ENCODE assay signal across 11 cellular contexts in the genomic region with DNA sequence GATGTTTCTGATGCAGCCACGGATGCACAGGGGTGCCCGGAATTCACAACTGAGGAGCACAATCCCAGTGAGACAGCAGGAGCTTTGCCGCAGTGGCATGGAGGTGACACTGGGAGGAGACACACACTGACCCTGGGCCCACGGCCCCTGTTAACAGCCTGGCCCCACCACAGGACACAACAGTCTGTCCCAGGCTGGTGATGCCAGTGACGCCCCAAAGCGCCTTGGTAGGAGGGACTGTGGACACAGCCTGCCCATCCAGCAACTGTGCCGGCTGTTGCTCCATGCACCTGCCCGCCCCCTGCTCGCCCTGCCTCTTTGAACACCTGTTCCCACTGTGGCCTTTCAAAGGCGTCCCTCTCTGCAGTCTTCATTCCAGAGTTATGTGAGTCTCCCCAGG. TPM values are rescaled to one million over a fixed set of nuclear protein-coding genes. Genes with fewer than 3 reads are reported as not detected.
DNase-seq lines count a peak whose midpoint lies in the region; ATAC-seq and TF ChIP-seq lines count a peak whose summit lies in the region.
"Had no signal": no experiment of that assay in that cellular context is flagged by ENCODE, and none has a peak within 500 bp of the region (broad histone marks: within the 10 kb centered on the region; RNA-seq: fewer than 3 reads in every experiment).

No MANE protein-coding gene starts in this region.

- H3K27ac ChIP-seq in SK-N-SH (ENCODE audit: low read depth in 2 of 2, low read length in 1 of 2): no peak overlapping the region

- H3K36me3 Mint-ChIP-seq in stimulated activated naive B cell treated with anti-CD40 and anti-IgM and Interleukin-4, amounts not matched to agents 10 μg/mL and 1 μg/mL and 100 μg/mL, for 72 hours: peaks cover 4 to 6% of the 10 kb centered on the region in 2 donors

- TF ChIP-seq CTCF in SK-N-SH (IDR thresholded peaks at IDR 0.05): no peak

- H3K9ac ChIP-seq in SK-N-SH: no peak overlapping the region

- no peaks in the 10 kb centered on the region for H3K9me2 ChIP-seq in SK-N-SH

- H3K9me3 ChIP-seq in SK-N-SH: no peaks in the 10 kb centered on the region

- no peak overlapping the region for H2AFZ ChIP-seq in SK-N-SH (ENCODE audit: low read depth)

- no peak for TF ChIP-seq EP300 in SK-N-SH (IDR thresholded peaks at IDR 0.05; ENCODE audit: borderline replicate concordance in 1 of 2, low read depth in 1 of 2, low read length in 1 of 2)

- no peak overlapping the region for H3K4me3 ChIP-seq in SK-N-SH (ENCODE audit: low read depth in 2 of 2, low read length in 1 of 2)

- H3K4me1 ChIP-seq in SK-N-SH (ENCODE audit: control insufficient read depth in 1 of 2, insufficient read depth in 2 of 2, low read depth in 1 of 2, low read length in 1 of 2): peaks cover 0 to 8% of the 10 kb centered on the region in 2 experiments; a peak in 1 of 4 replicates

- no peak overlapping the region for H3K4me2 ChIP-seq in SK-N-SH

- peak; percentile 39 for TF ChIP-seq RAD21 in SK-N-SH (IDR thresholded peaks at IDR 0.05; ENCODE audit: low read length)

- POLR2A ChIA-PET in SK-N-SH (lab: Yijun Ruan, JAX): no interaction called here

- H3F3A ChIP-seq in SK-N-SH (replicated peaks; ENCODE audit: insufficient read depth): peaks cover 8% of the 10 kb centered on the region

- peak overlapping the region; percentile 81 for H3K27ac Mint-ChIP-seq in stimulated activated naive B cell treated with anti-CD40 and anti-IgM and Interleukin-4, amounts not matched to agents 10 μg/mL and 1 μg/mL and 100 μg/mL, for 72 hours
- H3K27ac Mint-ChIP-seq: activated CD4-positive, alpha-beta T cell treated with anti-CD3 and anti-CD28 coated beads for 36 hours; activated T-helper 2 cell treated with anti-CD3 and anti-CD28 coated beads, Interferon-gamma antibody, Interleukin-2, Interleukin-4, amounts not matched to agents 10 μg/mL and 5 μg/mL and 100 μg/mL, durations not matched to agents 14 hours and 24 hours and 36 hours had no signal

- H4K20me1 ChIP-seq in SK-N-SH (ENCODE audit: insufficient read depth): no peaks in the 10 kb centered on the region

- no peaks in the 10 kb centered on the region for H3K27me3 Mint-ChIP-seq in stimulated activated naive B cell treated with anti-CD40 and anti-IgM and Interleukin-4, amounts not matched to agents 10 μg/mL and 1 μg/mL and 100 μg/mL, for 72 hours
- H3K27me3 Mint-ChIP-seq: activated CD4-positive, alpha-beta T cell treated with anti-CD3 and anti-CD28 coated beads for 36 hours had no signal

- no peaks in the 10 kb centered on the region for H3K36me3 ChIP-seq in SK-N-SH (replicated peaks in 1 of 2; ENCODE audit: control insufficient read depth in 1 of 2, insufficient read depth in 2 of 2, low read length in 1 of 2)

- H3K79me2 ChIP-seq in SK-N-SH (ENCODE audit: insufficient read depth): no peaks in the 10 kb centered on the region

- CTCF ChIA-PET in SK-N-SH (lab: Yijun Ruan, JAX): no interaction called here

- DNase-seq in SK-N-SH (peak; percentile 25), NCI-H69 (lab: John Stamatoyannopoulos, UW) (peak; percentile 6), iPS-NIHi7 (ENCODE audit: extremely low spot score) (peak; percentile 51), hippocampal formation (lab: John Stamatoyannopoulos, UW) (no peak), NCI-H2107 (lab: John Stamatoyannopoulos, UW) (no peak)
- DNase-seq in stimulated activated naive B cell treated with anti-CD40 and anti-IgM and Interleukin-4, amounts not matched to agents 10 μg/mL and 1 μg/mL and 100 μg/mL, for 72 hours: no peak
- DNase-seq: activated CD4-positive, alpha-beta T cell treated with anti-CD3 and anti-CD28 coated beads for 36 hours; NCI-H1694 had no signal

- ATAC-seq in SK-N-SH treated with all-trans-retinoic acid at 6 μM for 48 hours: no peak
- no peak for ATAC-seq in stimulated activated naive B cell treated with anti-CD40 and anti-IgM and Interleukin-4, amounts not matched to agents 10 μg/mL and 1 μg/mL and 100 μg/mL, for 72 hours (replicated peaks)
- no peak for ATAC-seq in HG03159 (IDR thresholded peaks at IDR 0.05; ENCODE audit: unreplicated experiment)
- ATAC-seq: activated CD4-positive, alpha-beta T cell treated with anti-CD3 and anti-CD28 coated beads for 36 hours had no signal

- no peak overlapping the region for H3K4me3 Mint-ChIP-seq in stimulated activated naive B cell treated with anti-CD40 and anti-IgM and Interleukin-4, amounts not matched to agents 10 μg/mL and 1 μg/mL and 100 μg/mL, for 72 hours
- H3K4me3 Mint-ChIP-seq: activated CD4-positive, alpha-beta T cell treated with anti-CD3 and anti-CD28 coated beads for 36 hours had no signal

- no peaks in the 10 kb centered on the region for H3K27me3 ChIP-seq in SK-N-SH (ENCODE audit: insufficient read depth)

- H3K4me1 Mint-ChIP-seq in stimulated activated naive B cell treated with anti-CD40 and anti-IgM and Interleukin-4, amounts not matched to agents 10 μg/mL and 1 μg/mL and 100 μg/mL, for 72 hours: peaks cover 9 to 10% of the 10 kb centered on the region in 2 donors

- H3K9me3 Mint-ChIP-seq in stimulated activated naive B cell treated with anti-CD40 and anti-IgM and Interleukin-4, amounts not matched to agents 10 μg/mL and 1 μg/mL and 100 μg/mL, for 72 hours: peaks cover 4 to 6% of the 10 kb centered on the region in 2 donors

- 89% methylated on average over 9 of the region's 10 CpGs for WGBS in SK-N-SH (ENCODE audit: low lambda C conversion rate)

TF ChIP-seq in SK-N-SH, 30 proteins besides CTCF, POLR2A, EP300 and RAD21 (continues in another document):
- TF ChIP-seq, protein P1, sequence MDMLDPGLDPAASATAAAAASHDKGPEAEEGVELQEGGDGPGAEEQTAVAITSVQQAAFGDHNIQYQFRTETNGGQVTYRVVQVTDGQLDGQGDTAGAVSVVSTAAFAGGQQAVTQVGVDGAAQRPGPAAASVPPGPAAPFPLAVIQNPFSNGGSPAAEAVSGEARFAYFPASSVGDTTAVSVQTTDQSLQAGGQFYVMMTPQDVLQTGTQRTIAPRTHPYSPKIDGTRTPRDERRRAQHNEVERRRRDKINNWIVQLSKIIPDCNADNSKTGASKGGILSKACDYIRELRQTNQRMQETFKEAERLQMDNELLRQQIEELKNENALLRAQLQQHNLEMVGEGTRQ (IDR thresholded peaks at IDR 0.05; ENCODE audit: borderline replicate concordance, low read depth, low read length): no peak
- TF ChIP-seq, protein P2, sequence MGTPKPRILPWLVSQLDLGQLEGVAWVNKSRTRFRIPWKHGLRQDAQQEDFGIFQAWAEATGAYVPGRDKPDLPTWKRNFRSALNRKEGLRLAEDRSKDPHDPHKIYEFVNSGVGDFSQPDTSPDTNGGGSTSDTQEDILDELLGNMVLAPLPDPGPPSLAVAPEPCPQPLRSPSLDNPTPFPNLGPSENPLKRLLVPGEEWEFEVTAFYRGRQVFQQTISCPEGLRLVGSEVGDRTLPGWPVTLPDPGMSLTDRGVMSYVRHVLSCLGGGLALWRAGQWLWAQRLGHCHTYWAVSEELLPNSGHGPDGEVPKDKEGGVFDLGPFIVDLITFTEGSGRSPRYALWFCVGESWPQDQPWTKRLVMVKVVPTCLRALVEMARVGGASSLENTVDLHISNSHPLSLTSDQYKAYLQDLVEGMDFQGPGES (IDR thresholded peaks at IDR 0.05; ENCODE audit: low read depth, low read length): no peak
- TF ChIP-seq CHD2 (IDR thresholded peaks at IDR 0.05; ENCODE audit: low read length, partially characterized antibody) (no peak), GABPA (IDR thresholded peaks at IDR 0.05; ENCODE audit: low read depth) (no peak)

TF ChIP-seq in SK-N-SH treated with all-trans-retinoic acid at 6 μM for 48 hours, 23 proteins besides CTCF, POLR2A, EP300 and RAD21 (continues in another document):
- TF ChIP-seq TCF4 (CRISPR knock-in tag; IDR thresholded peaks at IDR 0.05; ENCODE audit: borderline replicate concordance) (no peak), BACH2 (CRISPR knock-in tag; IDR thresholded peaks at IDR 0.05; ENCODE audit: borderline replicate concordance) (no peak), RARB (CRISPR knock-in tag; IDR thresholded peaks at IDR 0.05) (no peak), ZC3H10 (CRISPR knock-in tag; IDR thresholded peaks at IDR 0.05) (no peak), SNAI2 (CRISPR knock-in tag; IDR thresholded peaks at IDR 0.05) (no peak)
- TF ChIP-seq, protein P3, sequence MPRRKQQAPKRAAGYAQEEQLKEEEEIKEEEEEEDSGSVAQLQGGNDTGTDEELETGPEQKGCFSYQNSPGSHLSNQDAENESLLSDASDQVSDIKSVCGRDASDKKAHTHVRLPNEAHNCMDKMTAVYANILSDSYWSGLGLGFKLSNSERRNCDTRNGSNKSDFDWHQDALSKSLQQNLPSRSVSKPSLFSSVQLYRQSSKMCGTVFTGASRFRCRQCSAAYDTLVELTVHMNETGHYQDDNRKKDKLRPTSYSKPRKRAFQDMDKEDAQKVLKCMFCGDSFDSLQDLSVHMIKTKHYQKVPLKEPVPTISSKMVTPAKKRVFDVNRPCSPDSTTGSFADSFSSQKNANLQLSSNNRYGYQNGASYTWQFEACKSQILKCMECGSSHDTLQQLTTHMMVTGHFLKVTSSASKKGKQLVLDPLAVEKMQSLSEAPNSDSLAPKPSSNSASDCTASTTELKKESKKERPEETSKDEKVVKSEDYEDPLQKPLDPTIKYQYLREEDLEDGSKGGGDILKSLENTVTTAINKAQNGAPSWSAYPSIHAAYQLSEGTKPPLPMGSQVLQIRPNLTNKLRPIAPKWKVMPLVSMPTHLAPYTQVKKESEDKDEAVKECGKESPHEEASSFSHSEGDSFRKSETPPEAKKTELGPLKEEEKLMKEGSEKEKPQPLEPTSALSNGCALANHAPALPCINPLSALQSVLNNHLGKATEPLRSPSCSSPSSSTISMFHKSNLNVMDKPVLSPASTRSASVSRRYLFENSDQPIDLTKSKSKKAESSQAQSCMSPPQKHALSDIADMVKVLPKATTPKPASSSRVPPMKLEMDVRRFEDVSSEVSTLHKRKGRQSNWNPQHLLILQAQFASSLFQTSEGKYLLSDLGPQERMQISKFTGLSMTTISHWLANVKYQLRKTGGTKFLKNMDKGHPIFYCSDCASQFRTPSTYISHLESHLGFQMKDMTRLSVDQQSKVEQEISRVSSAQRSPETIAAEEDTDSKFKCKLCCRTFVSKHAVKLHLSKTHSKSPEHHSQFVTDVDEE (CRISPR knock-in tag; IDR thresholded peaks at IDR 0.05): no peak
- TF ChIP-seq, protein P4, sequence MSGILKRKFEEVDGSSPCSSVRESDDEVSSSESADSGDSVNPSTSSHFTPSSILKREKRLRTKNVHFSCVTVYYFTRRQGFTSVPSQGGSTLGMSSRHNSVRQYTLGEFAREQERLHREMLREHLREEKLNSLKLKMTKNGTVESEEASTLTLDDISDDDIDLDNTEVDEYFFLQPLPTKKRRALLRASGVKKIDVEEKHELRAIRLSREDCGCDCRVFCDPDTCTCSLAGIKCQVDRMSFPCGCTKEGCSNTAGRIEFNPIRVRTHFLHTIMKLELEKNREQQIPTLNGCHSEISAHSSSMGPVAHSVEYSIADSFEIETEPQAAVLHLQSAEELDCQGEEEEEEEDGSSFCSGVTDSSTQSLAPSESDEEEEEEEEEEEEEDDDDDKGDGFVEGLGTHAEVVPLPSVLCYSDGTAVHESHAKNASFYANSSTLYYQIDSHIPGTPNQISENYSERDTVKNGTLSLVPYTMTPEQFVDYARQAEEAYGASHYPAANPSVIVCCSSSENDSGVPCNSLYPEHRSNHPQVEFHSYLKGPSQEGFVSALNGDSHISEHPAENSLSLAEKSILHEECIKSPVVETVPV (CRISPR knock-in tag; IDR thresholded peaks at IDR 0.05): no peak

RNA-seq across cellular contexts. Expression of a gene that starts 49.8 kb away (rescaled TPM):
- polyA plus RNA-seq in SK-N-SH (2012; rRNA removed): 127 and 148 TPM in 2 replicates
- 72.3 and 76.2 TPM in 2 replicates for polyA plus RNA-seq in SK-N-SH (2012; cell fraction: cytosol; rRNA removed)
- polyA plus RNA-seq in SK-N-SH (2012; cell fraction: nucleus; rRNA removed): 687 and 844 TPM in 2 replicates

Comparison
In these comparisons a context has a peak if more than half of its experiments do, and no peak if none do; other contexts are left out.
1. DNase-seq: peak in SK-N-SH (single experiment), NCI-H69 (single experiment) and iPS-NIHi7 (single experiment); none in stimulated activated naive B cell treated with anti-CD40 and anti-IgM and Interleukin-4, amounts not matched to agents 10 μg/mL and 1 μg/mL and 100 μg/mL, for 72 hours (single experiment), hippocampal formation (0 of 2) and NCI-H2107 (single experiment).